In the genomic region with DNA sequence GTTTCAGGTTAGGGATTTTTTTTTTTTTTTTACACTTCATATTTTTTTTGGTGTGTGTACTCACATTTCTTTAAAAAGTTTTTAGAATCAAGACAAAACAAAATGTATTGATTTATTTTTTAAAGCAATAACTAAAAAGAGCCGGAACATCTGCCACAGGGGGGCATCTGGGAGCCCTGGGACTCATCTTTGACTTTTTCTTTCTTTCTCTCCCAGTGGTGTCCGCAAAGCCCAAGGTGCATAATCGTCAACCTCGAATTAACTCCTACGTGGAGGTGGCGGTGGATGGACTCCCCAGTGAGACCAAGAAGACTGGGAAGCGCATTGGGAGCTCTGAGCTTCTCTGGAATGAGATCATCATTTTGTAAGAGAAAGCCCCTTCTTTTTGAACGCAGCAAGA, we compare ENCODE assay signal across 1 cellular context.
TF ChIP-seq lines count a peak whose summit lies in the region.

No MANE protein-coding gene starts in this region.

TF ChIP-seq in GM23338, 12 proteins besides CTCF, POLR2A, EP300 and RAD21 (continued from another document):
- TF ChIP-seq, protein P1, sequence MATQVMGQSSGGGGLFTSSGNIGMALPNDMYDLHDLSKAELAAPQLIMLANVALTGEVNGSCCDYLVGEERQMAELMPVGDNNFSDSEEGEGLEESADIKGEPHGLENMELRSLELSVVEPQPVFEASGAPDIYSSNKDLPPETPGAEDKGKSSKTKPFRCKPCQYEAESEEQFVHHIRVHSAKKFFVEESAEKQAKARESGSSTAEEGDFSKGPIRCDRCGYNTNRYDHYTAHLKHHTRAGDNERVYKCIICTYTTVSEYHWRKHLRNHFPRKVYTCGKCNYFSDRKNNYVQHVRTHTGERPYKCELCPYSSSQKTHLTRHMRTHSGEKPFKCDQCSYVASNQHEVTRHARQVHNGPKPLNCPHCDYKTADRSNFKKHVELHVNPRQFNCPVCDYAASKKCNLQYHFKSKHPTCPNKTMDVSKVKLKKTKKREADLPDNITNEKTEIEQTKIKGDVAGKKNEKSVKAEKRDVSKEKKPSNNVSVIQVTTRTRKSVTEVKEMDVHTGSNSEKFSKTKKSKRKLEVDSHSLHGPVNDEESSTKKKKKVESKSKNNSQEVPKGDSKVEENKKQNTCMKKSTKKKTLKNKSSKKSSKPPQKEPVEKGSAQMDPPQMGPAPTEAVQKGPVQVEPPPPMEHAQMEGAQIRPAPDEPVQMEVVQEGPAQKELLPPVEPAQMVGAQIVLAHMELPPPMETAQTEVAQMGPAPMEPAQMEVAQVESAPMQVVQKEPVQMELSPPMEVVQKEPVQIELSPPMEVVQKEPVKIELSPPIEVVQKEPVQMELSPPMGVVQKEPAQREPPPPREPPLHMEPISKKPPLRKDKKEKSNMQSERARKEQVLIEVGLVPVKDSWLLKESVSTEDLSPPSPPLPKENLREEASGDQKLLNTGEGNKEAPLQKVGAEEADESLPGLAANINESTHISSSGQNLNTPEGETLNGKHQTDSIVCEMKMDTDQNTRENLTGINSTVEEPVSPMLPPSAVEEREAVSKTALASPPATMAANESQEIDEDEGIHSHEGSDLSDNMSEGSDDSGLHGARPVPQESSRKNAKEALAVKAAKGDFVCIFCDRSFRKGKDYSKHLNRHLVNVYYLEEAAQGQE (IDR thresholded peaks at IDR 0.05; ENCODE audit: unreplicated experiment) = no peak
- TF ChIP-seq, protein P2, sequence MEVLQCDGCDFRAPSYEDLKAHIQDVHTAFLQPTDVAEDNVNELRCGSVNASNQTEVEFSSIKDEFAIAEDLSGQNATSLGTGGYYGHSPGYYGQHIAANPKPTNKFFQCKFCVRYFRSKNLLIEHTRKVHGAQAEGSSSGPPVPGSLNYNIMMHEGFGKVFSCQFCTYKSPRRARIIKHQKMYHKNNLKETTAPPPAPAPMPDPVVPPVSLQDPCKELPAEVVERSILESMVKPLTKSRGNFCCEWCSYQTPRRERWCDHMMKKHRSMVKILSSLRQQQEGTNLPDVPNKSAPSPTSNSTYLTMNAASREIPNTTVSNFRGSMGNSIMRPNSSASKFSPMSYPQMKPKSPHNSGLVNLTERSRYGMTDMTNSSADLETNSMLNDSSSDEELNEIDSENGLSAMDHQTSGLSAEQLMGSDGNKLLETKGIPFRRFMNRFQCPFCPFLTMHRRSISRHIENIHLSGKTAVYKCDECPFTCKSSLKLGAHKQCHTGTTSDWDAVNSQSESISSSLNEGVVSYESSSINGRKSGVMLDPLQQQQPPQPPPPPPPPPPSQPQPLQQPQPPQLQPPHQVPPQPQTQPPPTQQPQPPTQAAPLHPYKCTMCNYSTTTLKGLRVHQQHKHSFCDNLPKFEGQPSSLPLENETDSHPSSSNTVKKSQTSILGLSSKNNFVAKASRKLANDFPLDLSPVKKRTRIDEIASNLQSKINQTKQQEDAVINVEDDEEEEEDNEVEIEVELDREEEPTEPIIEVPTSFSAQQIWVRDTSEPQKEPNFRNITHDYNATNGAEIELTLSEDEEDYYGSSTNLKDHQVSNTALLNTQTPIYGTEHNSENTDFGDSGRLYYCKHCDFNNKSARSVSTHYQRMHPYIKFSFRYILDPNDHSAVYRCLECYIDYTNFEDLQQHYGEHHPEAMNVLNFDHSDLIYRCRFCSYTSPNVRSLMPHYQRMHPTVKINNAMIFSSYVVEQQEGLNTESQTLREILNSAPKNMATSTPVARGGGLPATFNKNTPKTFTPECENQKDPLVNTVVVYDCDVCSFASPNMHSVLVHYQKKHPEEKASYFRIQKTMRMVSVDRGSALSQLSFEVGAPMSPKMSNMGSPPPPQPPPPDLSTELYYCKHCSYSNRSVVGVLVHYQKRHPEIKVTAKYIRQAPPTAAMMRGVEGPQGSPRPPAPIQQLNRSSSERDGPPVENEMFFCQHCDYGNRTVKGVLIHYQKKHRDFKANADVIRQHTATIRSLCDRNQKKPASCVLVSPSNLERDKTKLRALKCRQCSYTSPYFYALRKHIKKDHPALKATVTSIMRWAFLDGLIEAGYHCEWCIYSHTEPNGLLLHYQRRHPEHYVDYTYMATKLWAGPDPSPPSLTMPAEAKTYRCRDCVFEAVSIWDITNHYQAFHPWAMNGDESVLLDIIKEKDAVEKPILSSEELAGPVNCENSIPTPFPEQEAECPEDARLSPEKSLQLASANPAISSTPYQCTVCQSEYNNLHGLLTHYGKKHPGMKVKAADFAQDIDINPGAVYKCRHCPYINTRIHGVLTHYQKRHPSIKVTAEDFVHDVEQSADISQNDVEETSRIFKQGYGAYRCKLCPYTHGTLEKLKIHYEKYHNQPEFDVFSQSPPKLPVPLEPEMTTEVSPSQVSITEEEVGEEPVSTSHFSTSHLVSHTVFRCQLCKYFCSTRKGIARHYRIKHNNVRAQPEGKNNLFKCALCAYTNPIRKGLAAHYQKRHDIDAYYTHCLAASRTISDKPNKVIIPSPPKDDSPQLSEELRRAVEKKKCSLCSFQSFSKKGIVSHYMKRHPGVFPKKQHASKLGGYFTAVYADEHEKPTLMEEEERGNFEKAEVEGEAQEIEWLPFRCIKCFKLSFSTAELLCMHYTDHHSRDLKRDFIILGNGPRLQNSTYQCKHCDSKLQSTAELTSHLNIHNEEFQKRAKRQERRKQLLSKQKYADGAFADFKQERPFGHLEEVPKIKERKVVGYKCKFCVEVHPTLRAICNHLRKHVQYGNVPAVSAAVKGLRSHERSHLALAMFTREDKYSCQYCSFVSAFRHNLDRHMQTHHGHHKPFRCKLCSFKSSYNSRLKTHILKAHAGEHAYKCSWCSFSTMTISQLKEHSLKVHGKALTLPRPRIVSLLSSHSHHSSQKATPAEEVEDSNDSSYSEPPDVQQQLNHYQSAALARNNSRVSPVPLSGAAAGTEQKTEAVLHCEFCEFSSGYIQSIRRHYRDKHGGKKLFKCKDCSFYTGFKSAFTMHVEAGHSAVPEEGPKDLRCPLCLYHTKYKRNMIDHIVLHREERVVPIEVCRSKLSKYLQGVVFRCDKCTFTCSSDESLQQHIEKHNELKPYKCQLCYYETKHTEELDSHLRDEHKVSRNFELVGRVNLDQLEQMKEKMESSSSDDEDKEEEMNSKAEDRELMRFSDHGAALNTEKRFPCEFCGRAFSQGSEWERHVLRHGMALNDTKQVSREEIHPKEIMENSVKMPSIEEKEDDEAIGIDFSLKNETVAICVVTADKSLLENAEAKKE (CRISPR knock-in tag; IDR thresholded peaks at IDR 0.05) = no peak
